ENCODE assay signal across 8 cellular contexts in genomic region chr3:49785565-49786356, GRCh38. TPM values are rescaled to one million over a fixed set of nuclear protein-coding genes. Genes with fewer than 3 reads are reported as not detected.
DNase-seq lines count a peak whose midpoint lies in the region; ATAC-seq and TF ChIP-seq lines count a peak whose summit lies in the region.

No MANE protein-coding gene starts in this region.

- H4K20me1 ChIP-seq in GM23338 (replicated peaks; ENCODE audit: insufficient read depth) (peaks cover 17% of the 10 kb centered on the region), KMS-11 (ENCODE audit: insufficient read depth) (no peaks in the 10 kb centered on the region)

- no peaks in the 10 kb centered on the region for H3K9me3 Mint-ChIP-seq in GM23338
- no peaks in the 10 kb centered on the region for H3K9me3 Mint-ChIP-seq in activated naive CD4-positive, alpha-beta T cell treated with anti-CD3 and anti-CD28 coated beads, Interleukin-2, amount 50 U/mL, for 24 hours
- H3K9me3 Mint-ChIP-seq in progenitor cell of endocrine pancreas (ENCODE audit: low read depth): no peaks in the 10 kb centered on the region

- no peaks in the 10 kb centered on the region for H3K27me3 ChIP-seq in GM23338 (ENCODE audit: insufficient read depth)
- no peaks in the 10 kb centered on the region for H3K27me3 ChIP-seq in KMS-11 (ENCODE audit: insufficient read depth, low read depth)
- no peaks in the 10 kb centered on the region for H3K27me3 ChIP-seq in heart left ventricle

- H3K4me1 Mint-ChIP-seq in GM23338 (peaks cover 7% of the 10 kb centered on the region), progenitor cell of endocrine pancreas (ENCODE audit: low read depth) (peaks cover 10% of the 10 kb centered on the region)
- peaks cover 43% of the 10 kb centered on the region for H3K4me1 Mint-ChIP-seq in activated naive CD4-positive, alpha-beta T cell treated with anti-CD3 and anti-CD28 coated beads, Interleukin-2, amount 50 U/mL, for 24 hours

- H3K36me3 ChIP-seq in GM23338 (ENCODE audit: insufficient read depth) (peaks cover 20% of the 10 kb centered on the region), KMS-11 (ENCODE audit: insufficient read depth) (no peaks in the 10 kb centered on the region), heart left ventricle (peaks cover 0 to 35% (median 16%) of the 10 kb centered on the region in 9 donors)

- peak overlapping the region; percentile 86 for H3K27ac Mint-ChIP-seq in GM23338
- peak overlapping the region; percentile 80 for H3K27ac Mint-ChIP-seq in activated naive CD4-positive, alpha-beta T cell treated with anti-CD3 and anti-CD28 coated beads, Interleukin-2, amount 50 U/mL, for 24 hours
- H3K27ac Mint-ChIP-seq in progenitor cell of endocrine pancreas: peak overlapping the region; percentile 92

- H3K79me2 ChIP-seq in GM23338 (replicated peaks; ENCODE audit: insufficient read depth) (peaks cover 55% of the 10 kb centered on the region), KMS-11 (ENCODE audit: insufficient read depth, low read depth) (peaks cover 33% of the 10 kb centered on the region)

- peak overlapping the region; percentile 86 for H3K4me2 ChIP-seq in GM23338
- peak overlapping the region; percentile 87 for H3K4me2 ChIP-seq in KMS-11

- TF ChIP-seq POLR2A in heart left ventricle (IDR thresholded peaks at IDR 0.05): no peak

- H3K9me3 ChIP-seq in heart left ventricle: no peaks in the 10 kb centered on the region

- H3K9me2 ChIP-seq in GM23338 (ENCODE audit: insufficient read depth): no peaks in the 10 kb centered on the region

- peak in 2 of 3 experiments; percentile 39 to 59 for DNase-seq in NCI-H1417 (lab: John Stamatoyannopoulos, UW)
- DNase-seq in NCI-H1417 treated with DMSO at 0.1 percent for 48 hours (lab: John Stamatoyannopoulos, UW): no peak
- DNase-seq in GM23338 (ENCODE audit: low spot score): peak; percentile 63
- peak in 1 of 5 donors; percentile 73 for DNase-seq in heart left ventricle
- peak; percentile 25 for DNase-seq in progenitor cell of endocrine pancreas (ENCODE audit: low spot score, unreplicated experiment)
- no peak for DNase-seq in NCI-H2107 treated with DMSO at 0.1 percent for 48 hours (lab: John Stamatoyannopoulos, UW; ENCODE audit: unreplicated experiment)

- H3K36me3 Mint-ChIP-seq in GM23338 (ENCODE audit: low read depth) (peaks cover 24% of the 10 kb centered on the region), progenitor cell of endocrine pancreas (ENCODE audit: insufficient read depth) (peaks cover 7% of the 10 kb centered on the region)
- H3K36me3 Mint-ChIP-seq in activated naive CD4-positive, alpha-beta T cell treated with anti-CD3 and anti-CD28 coated beads, Interleukin-2, amount 50 U/mL, for 24 hours: peaks cover 8% of the 10 kb centered on the region

- peak overlapping the region; percentile 96 for H3K4me3 ChIP-seq in GM23338
- H3K4me3 ChIP-seq in KMS-11 (IDR thresholded peaks at IDR 0.05; ENCODE audit: insufficient read depth, low read depth, low read length): peak overlapping the region; percentile 52
- H3K4me3 ChIP-seq in heart left ventricle: peak overlapping the region; percentile 73 to 98 (median 92)

- TF ChIP-seq CTCF in GM23338 (conservative IDR thresholded peaks at IDR 0.05; ENCODE audit: low read depth in 2 of 2): no peak
- TF ChIP-seq CTCF in KMS-11 (conservative IDR thresholded peaks at IDR 0.05; ENCODE audit: low read depth, low read length): no peak
- TF ChIP-seq CTCF in heart left ventricle (IDR thresholded peaks at IDR 0.05): no peak
- TF ChIP-seq CTCF in progenitor cell of endocrine pancreas (IDR thresholded peaks at IDR 0.05; ENCODE audit: unreplicated experiment): no peak

- H3K27ac ChIP-seq in GM23338 (ENCODE audit: low read depth): peak overlapping the region; percentile 74; the same call in 1 of the 2 replicates
- peak overlapping the region; percentile 42; the same call in 1 of the 2 replicates for H3K27ac ChIP-seq in KMS-11
- H3K27ac ChIP-seq in heart left ventricle: peak overlapping the region; percentile 83 to 99 (median 94)

- H3K27me3 Mint-ChIP-seq in GM23338 (ENCODE audit: insufficient read depth, low read depth, poor library complexity) (peaks cover 5% of the 10 kb centered on the region), progenitor cell of endocrine pancreas (no peaks in the 10 kb centered on the region)
- H3K27me3 Mint-ChIP-seq in activated naive CD4-positive, alpha-beta T cell treated with anti-CD3 and anti-CD28 coated beads, Interleukin-2, amount 50 U/mL, for 24 hours: no peaks in the 10 kb centered on the region

- H3K9ac ChIP-seq in KMS-11: peak overlapping the region; percentile 73

- intact Hi-C loops in heart left ventricle (cut with DNase I): loop anchor here in 2 of 10 donors (5.0 kb wide), 1 partner anchor 63 kb away; the partner anchor contains the start of gene GMPPB (in 2 of the 2)

- H3K4me3 Mint-ChIP-seq in GM23338: peak overlapping the region; percentile 90
- peak overlapping the region; percentile 96 for H3K4me3 Mint-ChIP-seq in activated naive CD4-positive, alpha-beta T cell treated with anti-CD3 and anti-CD28 coated beads, Interleukin-2, amount 50 U/mL, for 24 hours
- peak overlapping the region; percentile 89 for H3K4me3 Mint-ChIP-seq in progenitor cell of endocrine pancreas (ENCODE audit: low read depth)

- H2AFZ ChIP-seq in GM23338 (peak overlapping the region; percentile 74; the same call in 1 of the 2 replicates), KMS-11 (ENCODE audit: low read depth) (peak overlapping the region; percentile 59)

- WGBS in heart left ventricle, 4 donors: 2 to 4% (median 3%) methylated on average over 19 to 50 of the region's 50 CpGs

- peak; percentile 49 for ATAC-seq in GM23338
- ATAC-seq in heart left ventricle: peak in 3 of 4 donors; percentile 1 to 63 (median 61)

- no peaks in the 10 kb centered on the region; the same call in 1 of the 2 replicates for H3F3A ChIP-seq in GM23338 (replicated peaks; ENCODE audit: low read depth)

- H3K4me1 ChIP-seq in GM23338 (ENCODE audit: insufficient read depth) (peaks cover 7% of the 10 kb centered on the region), KMS-11 (ENCODE audit: low read depth, poor library complexity, severe bottlenecking) (peaks cover 10% of the 10 kb centered on the region), heart left ventricle (peaks cover 0 to 44% (median 30%) of the 10 kb centered on the region in 12 donors)

TF ChIP-seq in GM23338, 12 proteins besides CTCF, POLR2A, EP300 and RAD21:
- TF ChIP-seq EZH2 (IDR thresholded peaks at IDR 0.05; ENCODE audit: low read depth, unreplicated experiment) (no peak), POLR2AphosphoS5 (IDR thresholded peaks at IDR 0.05; ENCODE audit: low read depth) (no peak), CREB1 (CRISPR knock-in tag; IDR thresholded peaks at IDR 0.05; ENCODE audit: low read depth) (no peak)

RNA-seq across cellular contexts. Expression of gene IP6K1, which starts 0.6 kb away (rescaled TPM):
- 35.5 and 38.4 TPM in 2 replicates for total RNA-seq in GM23338 (2014; rRNA removed; shearing (Covaris generic))
- polyA plus RNA-seq in GM23338 (2016; fragmentation: Nextera tagmentation; extraction: Ambion mirVana) (8.3 and 10.7 TPM in 2 replicates), heart left ventricle (10 to 100 TPM in 1 of 2 donors, 1 to 10 TPM in 1; 8.9 to 29.3 TPM)
- total RNA-seq in heart left ventricle (10 to 100 TPM; 12.6 to 36.6 (median 20.4) TPM), progenitor cell of endocrine pancreas (43.4 and 46.3 TPM in 2 replicates)

RNA-seq across cellular contexts. Expression of gene CDHR4, which starts 13.9 kb away (rescaled TPM):
- 0.24 TPM in 1 of 2 replicates, not detected in the other for total RNA-seq in GM23338 (2014; rRNA removed; shearing (Covaris generic))
- polyA plus RNA-seq in GM23338 (2016; fragmentation: Nextera tagmentation; extraction: Ambion mirVana): 0.26 and 0.28 TPM in 2 replicates
- total RNA-seq in heart left ventricle: not detected
- not detected for polyA plus RNA-seq in heart left ventricle
- total RNA-seq in progenitor cell of endocrine pancreas: not detected in 2 replicates

RNA-seq across cellular contexts. Expression of gene INKA1, which starts 17.3 kb away (rescaled TPM):
- total RNA-seq in GM23338 (2014; rRNA removed; shearing (Covaris generic)): 4.0 and 4.9 TPM in 2 replicates
- polyA plus RNA-seq in GM23338 (2016; fragmentation: Nextera tagmentation; extraction: Ambion mirVana) (3.7 and 5.0 TPM in 2 replicates), heart left ventricle (1 to 10 TPM; 3.0 to 4.2 TPM)
- total RNA-seq in heart left ventricle (1 to 10 TPM; 1.1 to 5.0 (median 3.3) TPM), progenitor cell of endocrine pancreas (not detected in 2 replicates)

RNA-seq across cellular contexts. Expression of gene UBA7, which starts 28.0 kb away (rescaled TPM):
- 0.14 and 0.50 TPM in 2 replicates for total RNA-seq in GM23338 (2014; rRNA removed; shearing (Covaris generic))
- polyA plus RNA-seq in GM23338 (2016; fragmentation: Nextera tagmentation; extraction: Ambion mirVana): 0.40 and 0.50 TPM in 2 replicates
- 10 to 100 TPM; 13.7 to 72.1 (median 22.1) TPM for total RNA-seq in heart left ventricle
- polyA plus RNA-seq in heart left ventricle: 10 to 100 TPM in 1 of 2 donors, 1 to 10 TPM in 1; 8.5 to 22.8 TPM
- total RNA-seq in progenitor cell of endocrine pancreas: 1.2 and 2.2 TPM in 2 replicates

Comparison
In these comparisons a context has a peak if more than half of its experiments do, and no peak if none do; other contexts are left out.
1. DNase-seq: peak in NCI-H1417 (2 of 3), GM23338 (single experiment) and progenitor cell of endocrine pancreas (single experiment); none in NCI-H1417 treated with DMSO at 0.1 percent for 48 hours (single experiment) and NCI-H2107 treated with DMSO at 0.1 percent for 48 hours (single experiment).
2. H3K27ac ChIP-seq: peak in every context shown above with its lines; median percentile 94 in heart left ventricle; 74 in GM23338; 42 in KMS-11.
3. Peak in every context shown above with its lines, with median percentiles within 50 percentile points of each other: H3K4me3 ChIP-seq, H3K27ac Mint-ChIP-seq and H3K4me3 Mint-ChIP-seq.